In genomic region chr6:44237021-44237812, GRCh38 we compare ENCODE assay signal across 1 cellular context.
TF ChIP-seq lines count a peak whose summit lies in the region.

No MANE protein-coding gene starts in this region.

TF ChIP-seq in IMR-90, 13 proteins besides CTCF, POLR2A, EP300 and RAD21:
- TF ChIP-seq MAFK (IDR thresholded peaks at IDR 0.05; ENCODE audit: low read depth, low read length) (no peak), SMC3 (IDR thresholded peaks at IDR 0.05; ENCODE audit: low read depth, low read length) (no peak), BHLHE40 (IDR thresholded peaks at IDR 0.05; ENCODE audit: low read depth, low read length) (peak; percentile 60), RCOR1 (IDR thresholded peaks at IDR 0.05; ENCODE audit: insufficient replicate concordance, low read length) (peak; percentile 70), RFX5 (IDR thresholded peaks at IDR 0.05; ENCODE audit: low read depth, low read length) (no peak), FOS (IDR thresholded peaks at IDR 0.05; ENCODE audit: low read depth, low read length) (peak; percentile 90), CHD1 (IDR thresholded peaks at IDR 0.05; ENCODE audit: low read depth, low read length) (no peak), NFE2L2 (IDR thresholded peaks at IDR 0.05; ENCODE audit: low read depth, low read length) (peak; percentile 23; the same call in 1 of the 2 replicates), USF2 (IDR thresholded peaks at IDR 0.05; ENCODE audit: low read depth, low read length) (no peak), MAZ (IDR thresholded peaks at IDR 0.05; ENCODE audit: borderline replicate concordance, low read depth, low read length) (peak; percentile 32; the same call in 1 of the 2 replicates), CEBPB (IDR thresholded peaks at IDR 0.05; ENCODE audit: low read depth, low read length) (peak; percentile 4; the same call in 1 of the 2 replicates), MXI1 (IDR thresholded peaks at IDR 0.05; ENCODE audit: borderline replicate concordance, low read depth, low read length) (peak; percentile 54; the same call in 1 of the 2 replicates), ELK1 (IDR thresholded peaks at IDR 0.05; ENCODE audit: borderline replicate concordance, low read depth, low read length) (no peak)
TF ChIP-seq in IMR-90: peak in this region for 7.
